1 cellular context compared by ENCODE assay signal in the genomic region with DNA sequence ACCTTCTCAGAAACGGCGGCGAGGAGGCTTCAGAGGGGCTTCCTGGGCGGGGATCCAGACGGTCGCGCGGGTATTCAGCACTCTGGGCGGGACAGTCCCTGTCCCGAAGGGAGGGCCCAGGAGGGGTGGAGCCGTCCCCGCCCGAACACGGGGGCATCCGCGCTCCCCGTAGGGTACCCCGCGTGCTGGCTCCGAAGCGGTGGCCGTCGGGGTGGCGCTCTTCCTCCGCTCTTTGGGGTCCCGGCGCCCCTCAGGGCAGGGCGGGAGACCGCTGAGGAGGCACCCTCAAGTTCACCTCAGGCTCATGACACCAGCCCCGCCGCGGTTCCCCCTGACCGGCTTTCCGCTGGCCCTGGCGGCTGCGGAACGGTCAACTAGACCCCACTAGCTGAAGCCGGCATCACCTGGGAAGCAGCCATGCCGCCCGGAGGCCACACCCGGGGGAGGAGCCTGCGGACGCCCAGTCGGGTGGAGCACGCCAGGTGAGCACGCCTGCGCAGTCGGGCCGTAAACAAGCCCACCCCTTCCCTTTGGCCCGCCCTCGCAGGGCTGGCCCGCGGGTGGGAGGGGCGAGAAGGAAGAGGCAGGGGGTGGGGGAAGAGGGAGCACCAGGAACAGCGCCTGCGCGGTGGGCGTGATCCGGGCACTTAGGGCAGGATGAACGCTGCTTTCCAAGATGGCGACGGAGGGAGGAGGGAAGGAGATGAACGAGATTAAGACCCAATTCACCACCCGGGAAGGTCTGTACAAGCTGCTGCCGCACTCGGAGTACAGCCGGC.
A peak's percentile ranks its signal among the peaks of the same experiment; 100 is the strongest.
TF ChIP-seq lines count a peak whose summit lies in the region.

Gene WDR20, plus strand, starts transcription at position 650 of the 779 bp plus-strand sequence. Its CDS starts 27 bp downstream, at position 677.

TF ChIP-seq in HepG2, 621 proteins besides CTCF, POLR2A, EP300 and RAD21 (continues in another document):
- TF ChIP-seq ZNF281 (CRISPR knock-in tag; IDR thresholded peaks at IDR 0.05; ENCODE audit: borderline replicate concordance) (no peak), ZFP37 (CRISPR knock-in tag; IDR thresholded peaks at IDR 0.05; ENCODE audit: borderline replicate concordance) (no peak; the same call in 1 of the 2 replicates), NFYB (CRISPR knock-in tag; IDR thresholded peaks at IDR 0.05) (peak; percentile 41; the same call in 1 of the 2 replicates), ZFP91 (CRISPR knock-in tag; IDR thresholded peaks at IDR 0.05; ENCODE audit: borderline replicate concordance) (peak; percentile 89; the same call in 1 of the 2 replicates), HNF4A (CRISPR knock-in tag; IDR thresholded peaks at IDR 0.05) (0 out of 2 replicates have a peak, but pooled peaks have one; percentile 5), PHF21A (CRISPR knock-in tag; IDR thresholded peaks at IDR 0.05) (peak; percentile 34; the same call in 1 of the 2 replicates), MAFG (CRISPR knock-in tag; IDR thresholded peaks at IDR 0.05) (no peak), HOXA9 (CRISPR knock-in tag; IDR thresholded peaks at IDR 0.05; ENCODE audit: borderline replicate concordance) (no peak), ZSCAN31 (CRISPR knock-in tag; IDR thresholded peaks at IDR 0.05; ENCODE audit: low read depth) (peak; percentile 70; the same call in 1 of the 2 replicates), NPAS2 (CRISPR knock-in tag; IDR thresholded peaks at IDR 0.05; ENCODE audit: borderline replicate concordance) (no peak), ELF1 (CRISPR knock-in tag; IDR thresholded peaks at IDR 0.05) (peak; percentile 58; the same call in 1 of the 2 replicates), NR2C2 (CRISPR knock-in tag; IDR thresholded peaks at IDR 0.05; ENCODE audit: borderline replicate concordance) (peak; percentile 17; the same call in 1 of the 2 replicates), CHD2 (IDR thresholded peaks at IDR 0.05; ENCODE audit: low read depth, low read length) (0 out of 2 replicates have a peak, but pooled peaks have one; percentile 10), WIZ (CRISPR knock-in tag; IDR thresholded peaks at IDR 0.05) (0 out of 2 replicates have a peak, but pooled peaks have one; percentile 65), KDM3A (CRISPR knock-in tag; IDR thresholded peaks at IDR 0.05; ENCODE audit: low read depth) (no peak), ETV6 (CRISPR knock-in tag; conservative IDR thresholded peaks at IDR 0.05) (0 out of 2 replicates have a peak, but pooled peaks have one; percentile 55), ATF7-NPFF (CRISPR knock-in tag; IDR thresholded peaks at IDR 0.05; ENCODE audit: low read depth) (no peak), ZNF761 (CRISPR knock-in tag; conservative IDR thresholded peaks at IDR 0.05) (peak; percentile 82; the same call in 1 of the 2 replicates), SPEN (CRISPR knock-in tag; IDR thresholded peaks at IDR 0.05; ENCODE audit: low read depth) (peak; percentile 53), NONO (IDR thresholded peaks at IDR 0.05) (no peak), NONO (CRISPR knock-in tag; conservative IDR thresholded peaks at IDR 0.05) (peak; percentile 56; the same call in 1 of the 2 replicates), GATA4 (IDR thresholded peaks at IDR 0.05; ENCODE audit: borderline replicate concordance, low read depth) (peak; percentile 20; the same call in 1 of the 2 replicates), HOXA7 (CRISPR knock-in tag; IDR thresholded peaks at IDR 0.05) (no peak), ZFP36L2 (CRISPR knock-in tag; IDR thresholded peaks at IDR 0.05) (0 out of 2 replicates have a peak, but pooled peaks have one; percentile 41), ELF4 (CRISPR knock-in tag; IDR thresholded peaks at IDR 0.05; ENCODE audit: borderline replicate concordance) (no peak), MED13 (CRISPR knock-in tag; IDR thresholded peaks at IDR 0.05) (0 out of 2 replicates have a peak, but pooled peaks have one; percentile 30), HNRNPK (IDR thresholded peaks at IDR 0.05; ENCODE audit: low read depth, low read length, poor library complexity, severe bottlenecking) (peak; percentile 89), FOXJ3 (CRISPR knock-in tag; IDR thresholded peaks at IDR 0.05; ENCODE audit: borderline replicate concordance) (no peak), ZNF484 (CRISPR knock-in tag; IDR thresholded peaks at IDR 0.05; ENCODE audit: borderline replicate concordance, low read depth) (no peak), ZNF883 (CRISPR knock-in tag; IDR thresholded peaks at IDR 0.05; ENCODE audit: not compliant biosample characterization) (peak; percentile 48), ZNF317 (CRISPR knock-in tag; IDR thresholded peaks at IDR 0.05) (peak; percentile 59; the same call in 1 of the 2 replicates), MYC (CRISPR knock-in tag; IDR thresholded peaks at IDR 0.05; ENCODE audit: borderline replicate concordance) (peak; percentile 80), ZNF138 (CRISPR knock-in tag; IDR thresholded peaks at IDR 0.05; ENCODE audit: low read depth) (peak; percentile 36; the same call in 1 of the 2 replicates), ZNF737 (CRISPR knock-in tag; IDR thresholded peaks at IDR 0.05; ENCODE audit: borderline replicate concordance) (0 out of 2 replicates have a peak, but pooled peaks have one; percentile 43), ZNF501 (CRISPR knock-in tag; IDR thresholded peaks at IDR 0.05) (peak; percentile 56; the same call in 1 of the 2 replicates)
- TF ChIP-seq, protein P1, sequence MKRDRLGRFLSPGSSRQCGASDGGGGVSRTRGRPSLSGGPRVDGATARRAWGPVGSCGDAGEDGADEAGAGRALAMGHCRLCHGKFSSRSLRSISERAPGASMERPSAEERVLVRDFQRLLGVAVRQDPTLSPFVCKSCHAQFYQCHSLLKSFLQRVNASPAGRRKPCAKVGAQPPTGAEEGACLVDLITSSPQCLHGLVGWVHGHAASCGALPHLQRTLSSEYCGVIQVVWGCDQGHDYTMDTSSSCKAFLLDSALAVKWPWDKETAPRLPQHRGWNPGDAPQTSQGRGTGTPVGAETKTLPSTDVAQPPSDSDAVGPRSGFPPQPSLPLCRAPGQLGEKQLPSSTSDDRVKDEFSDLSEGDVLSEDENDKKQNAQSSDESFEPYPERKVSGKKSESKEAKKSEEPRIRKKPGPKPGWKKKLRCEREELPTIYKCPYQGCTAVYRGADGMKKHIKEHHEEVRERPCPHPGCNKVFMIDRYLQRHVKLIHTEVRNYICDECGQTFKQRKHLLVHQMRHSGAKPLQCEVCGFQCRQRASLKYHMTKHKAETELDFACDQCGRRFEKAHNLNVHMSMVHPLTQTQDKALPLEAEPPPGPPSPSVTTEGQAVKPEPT (CRISPR knock-in tag; IDR thresholded peaks at IDR 0.05; ENCODE audit: low read depth) = no peak
- TF ChIP-seq, protein P2, sequence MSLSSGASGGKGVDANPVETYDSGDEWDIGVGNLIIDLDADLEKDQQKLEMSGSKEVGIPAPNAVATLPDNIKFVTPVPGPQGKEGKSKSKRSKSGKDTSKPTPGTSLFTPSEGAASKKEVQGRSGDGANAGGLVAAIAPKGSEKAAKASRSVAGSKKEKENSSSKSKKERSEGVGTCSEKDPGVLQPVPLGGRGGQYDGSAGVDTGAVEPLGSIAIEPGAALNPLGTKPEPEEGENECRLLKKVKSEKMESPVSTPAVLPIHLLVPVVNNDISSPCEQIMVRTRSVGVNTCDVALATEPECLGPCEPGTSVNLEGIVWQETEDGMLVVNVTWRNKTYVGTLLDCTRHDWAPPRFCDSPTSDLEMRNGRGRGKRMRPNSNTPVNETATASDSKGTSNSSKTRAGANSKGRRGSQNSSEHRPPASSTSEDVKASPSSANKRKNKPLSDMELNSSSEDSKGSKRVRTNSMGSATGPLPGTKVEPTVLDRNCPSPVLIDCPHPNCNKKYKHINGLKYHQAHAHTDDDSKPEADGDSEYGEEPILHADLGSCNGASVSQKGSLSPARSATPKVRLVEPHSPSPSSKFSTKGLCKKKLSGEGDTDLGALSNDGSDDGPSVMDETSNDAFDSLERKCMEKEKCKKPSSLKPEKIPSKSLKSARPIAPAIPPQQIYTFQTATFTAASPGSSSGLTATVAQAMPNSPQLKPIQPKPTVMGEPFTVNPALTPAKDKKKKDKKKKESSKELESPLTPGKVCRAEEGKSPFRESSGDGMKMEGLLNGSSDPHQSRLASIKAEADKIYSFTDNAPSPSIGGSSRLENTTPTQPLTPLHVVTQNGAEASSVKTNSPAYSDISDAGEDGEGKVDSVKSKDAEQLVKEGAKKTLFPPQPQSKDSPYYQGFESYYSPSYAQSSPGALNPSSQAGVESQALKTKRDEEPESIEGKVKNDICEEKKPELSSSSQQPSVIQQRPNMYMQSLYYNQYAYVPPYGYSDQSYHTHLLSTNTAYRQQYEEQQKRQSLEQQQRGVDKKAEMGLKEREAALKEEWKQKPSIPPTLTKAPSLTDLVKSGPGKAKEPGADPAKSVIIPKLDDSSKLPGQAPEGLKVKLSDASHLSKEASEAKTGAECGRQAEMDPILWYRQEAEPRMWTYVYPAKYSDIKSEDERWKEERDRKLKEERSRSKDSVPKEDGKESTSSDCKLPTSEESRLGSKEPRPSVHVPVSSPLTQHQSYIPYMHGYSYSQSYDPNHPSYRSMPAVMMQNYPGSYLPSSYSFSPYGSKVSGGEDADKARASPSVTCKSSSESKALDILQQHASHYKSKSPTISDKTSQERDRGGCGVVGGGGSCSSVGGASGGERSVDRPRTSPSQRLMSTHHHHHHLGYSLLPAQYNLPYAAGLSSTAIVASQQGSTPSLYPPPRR (CRISPR knock-in tag; IDR thresholded peaks at IDR 0.05; ENCODE audit: borderline replicate concordance) = peak; percentile 53; the same call in 1 of the 2 replicates
- TF ChIP-seq, protein P3, sequence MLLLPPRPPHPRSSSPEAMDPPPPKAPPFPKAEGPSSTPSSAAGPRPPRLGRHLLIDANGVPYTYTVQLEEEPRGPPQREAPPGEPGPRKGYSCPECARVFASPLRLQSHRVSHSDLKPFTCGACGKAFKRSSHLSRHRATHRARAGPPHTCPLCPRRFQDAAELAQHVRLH (CRISPR knock-in tag; IDR thresholded peaks at IDR 0.05; ENCODE audit: borderline replicate concordance, low read depth) = peak; percentile 68; the same call in 1 of the 2 replicates
- TF ChIP-seq, protein P4, sequence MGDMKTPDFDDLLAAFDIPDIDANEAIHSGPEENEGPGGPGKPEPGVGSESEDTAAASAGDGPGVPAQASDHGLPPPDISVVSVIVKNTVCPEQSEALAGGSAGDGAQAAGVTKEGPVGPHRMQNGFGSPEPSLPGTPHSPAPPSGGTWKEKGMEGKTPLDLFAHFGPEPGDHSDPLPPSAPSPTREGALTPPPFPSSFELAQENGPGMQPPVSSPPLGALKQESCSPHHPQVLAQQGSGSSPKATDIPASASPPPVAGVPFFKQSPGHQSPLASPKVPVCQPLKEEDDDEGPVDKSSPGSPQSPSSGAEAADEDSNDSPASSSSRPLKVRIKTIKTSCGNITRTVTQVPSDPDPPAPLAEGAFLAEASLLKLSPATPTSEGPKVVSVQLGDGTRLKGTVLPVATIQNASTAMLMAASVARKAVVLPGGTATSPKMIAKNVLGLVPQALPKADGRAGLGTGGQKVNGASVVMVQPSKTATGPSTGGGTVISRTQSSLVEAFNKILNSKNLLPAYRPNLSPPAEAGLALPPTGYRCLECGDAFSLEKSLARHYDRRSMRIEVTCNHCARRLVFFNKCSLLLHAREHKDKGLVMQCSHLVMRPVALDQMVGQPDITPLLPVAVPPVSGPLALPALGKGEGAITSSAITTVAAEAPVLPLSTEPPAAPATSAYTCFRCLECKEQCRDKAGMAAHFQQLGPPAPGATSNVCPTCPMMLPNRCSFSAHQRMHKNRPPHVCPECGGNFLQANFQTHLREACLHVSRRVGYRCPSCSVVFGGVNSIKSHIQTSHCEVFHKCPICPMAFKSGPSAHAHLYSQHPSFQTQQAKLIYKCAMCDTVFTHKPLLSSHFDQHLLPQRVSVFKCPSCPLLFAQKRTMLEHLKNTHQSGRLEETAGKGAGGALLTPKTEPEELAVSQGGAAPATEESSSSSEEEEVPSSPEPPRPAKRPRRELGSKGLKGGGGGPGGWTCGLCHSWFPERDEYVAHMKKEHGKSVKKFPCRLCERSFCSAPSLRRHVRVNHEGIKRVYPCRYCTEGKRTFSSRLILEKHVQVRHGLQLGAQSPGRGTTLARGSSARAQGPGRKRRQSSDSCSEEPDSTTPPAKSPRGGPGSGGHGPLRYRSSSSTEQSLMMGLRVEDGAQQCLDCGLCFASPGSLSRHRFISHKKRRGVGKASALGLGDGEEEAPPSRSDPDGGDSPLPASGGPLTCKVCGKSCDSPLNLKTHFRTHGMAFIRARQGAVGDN (CRISPR knock-in tag; IDR thresholded peaks at IDR 0.05) = peak; percentile 85
- TF ChIP-seq, protein P5, sequence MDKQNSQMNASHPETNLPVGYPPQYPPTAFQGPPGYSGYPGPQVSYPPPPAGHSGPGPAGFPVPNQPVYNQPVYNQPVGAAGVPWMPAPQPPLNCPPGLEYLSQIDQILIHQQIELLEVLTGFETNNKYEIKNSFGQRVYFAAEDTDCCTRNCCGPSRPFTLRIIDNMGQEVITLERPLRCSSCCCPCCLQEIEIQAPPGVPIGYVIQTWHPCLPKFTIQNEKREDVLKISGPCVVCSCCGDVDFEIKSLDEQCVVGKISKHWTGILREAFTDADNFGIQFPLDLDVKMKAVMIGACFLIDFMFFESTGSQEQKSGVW (CRISPR knock-in tag; IDR thresholded peaks at IDR 0.05; ENCODE audit: borderline replicate concordance) = no peak
